13 cellular contexts compared by ENCODE assay signal in genomic region chr2:196337618-196337953, GRCh38.
A peak's percentile ranks its signal among the peaks of the same experiment; 100 is the strongest.
DNase-seq lines count a peak whose midpoint lies in the region; ATAC-seq and TF ChIP-seq lines count a peak whose summit lies in the region.
"Had no signal": no experiment of that assay in that cellular context is flagged by ENCODE, and none has a peak within 500 bp of the region (broad histone marks: within the 10 kb centered on the region; RNA-seq: fewer than 3 reads in every experiment).

No MANE protein-coding gene starts in this region.

- H3K9me3 ChIP-seq in left ventricle myocardium inferior (replicated peaks) (no peaks in the 10 kb centered on the region), OCI-LY3 (ENCODE audit: insufficient read depth, low read length) (no peaks in the 10 kb centered on the region), esophagus muscularis mucosa (no peaks in the 10 kb centered on the region), upper lobe of right lung (no peaks in the 10 kb centered on the region)
- H3K9me3 ChIP-seq: neutrophil had no signal

- H4K20me1 ChIP-seq in OCI-LY3 (ENCODE audit: insufficient read depth, low read length): no peaks in the 10 kb centered on the region

- no peak for TF ChIP-seq EP300 in esophagus muscularis mucosa (IDR thresholded peaks at IDR 0.05)

- H3K4me3 ChIP-seq in left ventricle myocardium inferior (no peak overlapping the region), OCI-LY3 (ENCODE audit: low read length) (no peak overlapping the region), esophagus muscularis mucosa (no peak overlapping the region), upper lobe of right lung (no peak overlapping the region)

- WGBS in esophagus muscularis mucosa: 88% methylated on average over 4 of the region's 4 CpGs

- no peaks in the 10 kb centered on the region for H3K27me3 ChIP-seq in left ventricle myocardium inferior (ENCODE audit: low read depth)
- no peaks in the 10 kb centered on the region for H3K27me3 ChIP-seq in OCI-LY3 (ENCODE audit: low read depth, low read length)
- no peaks in the 10 kb centered on the region for H3K27me3 ChIP-seq in esophagus muscularis mucosa
- H3K27me3 ChIP-seq in upper lobe of right lung: no peaks in the 10 kb centered on the region
- H3K27me3 ChIP-seq: neutrophil had no signal

- no peak for TF ChIP-seq POLR2A in esophagus muscularis mucosa (IDR thresholded peaks at IDR 0.05; ENCODE audit: low read depth)

- no peaks in the 10 kb centered on the region for H3K79me2 ChIP-seq in OCI-LY3 (ENCODE audit: low read length)

- intact Hi-C loops in left ventricle myocardium inferior (cut with micrococcal nuclease): no loop called here
- intact Hi-C loops in Right ventricle myocardium superior (cut with DNase I): no loop called here
- intact Hi-C loops in esophagus muscularis mucosa (cut with DNase I): loop anchor here (5.0 kb wide), 1 partner anchor 260 kb away; no protein-coding TSS in a partner anchor
- intact Hi-C loops in upper lobe of right lung (cut with DNase I): no loop called here

- H3K4me1 ChIP-seq in left ventricle myocardium inferior (peaks cover 84% of the 10 kb centered on the region), OCI-LY3 (ENCODE audit: low read length) (peaks cover 24% of the 10 kb centered on the region), esophagus muscularis mucosa (peaks cover 0 to 21% (median 12%) of the 10 kb centered on the region in 4 donors), upper lobe of right lung (no peaks in the 10 kb centered on the region)

- ATAC-seq in Right ventricle myocardium superior (ENCODE audit: poor library complexity): no peak
- ATAC-seq in upper lobe of right lung: no peak
- ATAC-seq in GM19351 (IDR thresholded peaks at IDR 0.05; ENCODE audit: unreplicated experiment): no peak

- DNase-seq in left ventricle myocardium inferior (no peak), Right ventricle myocardium superior (no peak), esophagus muscularis mucosa (ENCODE audit: extremely low spot score) (peak; percentile 7), upper lobe of right lung (no peak), HT-29 (ENCODE audit: low spot score) (no peak)
- no peak for DNase-seq in activated effector memory CD4-positive, alpha-beta T cell treated with Interleukin-2 at 50 U/mL for 16 hours
- DNase-seq: activated CD8-positive, alpha-beta memory T cell treated with anti-CD3 and anti-CD28 coated beads for 24 hours; islet precursor cell; NCI-H187 treated with DMSO at 0.1 percent for 48 hours; NCI-H510A had no signal

- H3K27ac ChIP-seq in left ventricle myocardium inferior (replicated peaks) (peak overlapping the region; percentile 15), OCI-LY3 (ENCODE audit: low read length) (no peak overlapping the region), esophagus muscularis mucosa (replicated peaks in 1 of 4) (no peak overlapping the region), upper lobe of right lung (no peak overlapping the region)
- H3K27ac ChIP-seq: neutrophil had no signal

- 0 out of 2 replicates have a peak overlapping the region, but pooled peaks have one; percentile 17 for H3K4me2 ChIP-seq in OCI-LY3 (ENCODE audit: low read length)

- TF ChIP-seq CTCF in left ventricle myocardium inferior (IDR thresholded peaks at IDR 0.05; ENCODE audit: borderline replicate concordance) (no peak), OCI-LY3 (IDR thresholded peaks at IDR 0.05; ENCODE audit: low read depth, low read length) (no peak), esophagus muscularis mucosa (IDR thresholded peaks at IDR 0.05) (no peak), upper lobe of right lung (IDR thresholded peaks at IDR 0.05) (peak; percentile 22)

- H3K36me3 ChIP-seq in left ventricle myocardium inferior: no peaks in the 10 kb centered on the region
- no peaks in the 10 kb centered on the region for H3K36me3 ChIP-seq in OCI-LY3 (replicated peaks; ENCODE audit: low read depth, low read length)
- H3K36me3 ChIP-seq in esophagus muscularis mucosa: no peaks in the 10 kb centered on the region
- H3K36me3 ChIP-seq in upper lobe of right lung: no peaks in the 10 kb centered on the region
- H3K36me3 ChIP-seq: neutrophil had no signal

- no peak overlapping the region for H3K9ac ChIP-seq in OCI-LY3 (ENCODE audit: low read length)

- no peak overlapping the region for H2AFZ ChIP-seq in OCI-LY3 (ENCODE audit: low read depth, low read length)
